20 cellular contexts compared by ENCODE assay signal in the genomic region with DNA sequence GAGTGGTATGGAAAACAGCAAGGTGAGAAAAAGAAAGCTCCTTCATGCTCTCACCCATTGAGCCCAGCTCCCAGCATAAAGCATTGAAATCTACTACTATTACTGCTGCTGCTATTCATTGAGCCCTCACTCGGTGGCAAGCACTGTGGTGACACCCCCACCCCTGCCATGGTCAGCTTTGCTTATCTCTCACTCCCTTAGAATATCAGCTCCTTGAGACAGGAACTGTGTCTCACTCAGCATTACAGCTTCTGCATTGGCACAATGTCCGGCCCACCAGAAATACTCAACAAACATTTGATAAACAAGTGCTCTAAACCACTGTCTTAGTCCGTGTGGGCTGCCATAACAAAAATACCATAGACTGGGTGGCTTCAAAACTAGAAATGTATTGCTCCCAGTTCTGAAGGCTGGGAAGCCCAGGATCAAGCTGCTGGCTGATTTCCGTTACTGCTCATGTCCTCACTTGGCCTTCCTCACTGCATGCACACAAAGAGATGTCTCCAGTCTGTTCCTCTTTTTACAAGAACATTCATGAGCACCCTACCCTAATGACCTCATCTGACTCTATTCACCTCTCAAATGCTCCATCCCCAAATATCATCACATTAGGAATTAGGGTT.
DNase-seq lines count a peak whose midpoint lies in the region; ATAC-seq and TF ChIP-seq lines count a peak whose summit lies in the region.
"Had no signal": no experiment of that assay in that cellular context is flagged by ENCODE, and none has a peak within 500 bp of the region (broad histone marks: within the 10 kb centered on the region; RNA-seq: fewer than 3 reads in every experiment).

No MANE protein-coding gene starts in this region.

- in situ Hi-C loops in KBM-7 (cut with MboI; ENCODE audit: low pct_unique_long_range_greater_than_20kb, low sequenced_read_pairs), result no loop called here

- DNase-seq in NCI-H2171 treated with DMSO at 0.1 percent for 48 hours (lab: John Stamatoyannopoulos, UW) (peak; percentile 9), NCI-H2171 (lab: John Stamatoyannopoulos, UW) (no peak), KBM-7 (peak; percentile 83), SKM-1 (lab: John Stamatoyannopoulos, UW; ENCODE audit: unreplicated experiment) (peak; percentile 95), islet precursor cell (peak; percentile 23), DMS153 (lab: John Stamatoyannopoulos, UW) (no peak)
- no peak for DNase-seq in central memory CD4-positive, alpha-beta T cell
- DNase-seq: activated CD4-positive, alpha-beta T cell treated with anti-CD3 and anti-CD28 coated beads, Interleukin-2, amount 10 ng/mL, durations not matched to agents 24 days and 14 days; activated naive CD4-positive, alpha-beta T cell treated with Interleukin-2 at 50 U/mL for 16 hours; cerebellar nuclear complex; dorsolateral prefrontal cortex; left cardiac atrium; mesenchymal stem cell; NCI-H1092; NCI-H1694 treated with DMSO at 0.1 percent for 48 hours; NCI-H526; stimulated activated naive CD4-positive, alpha-beta T cell; upper lobe of right lung; WERI-Rb-1 had no signal

- no peak for TF ChIP-seq POLR2A in GM18505 (IDR thresholded peaks at IDR 0.05; ENCODE audit: borderline replicate concordance, extremely low read depth, insufficient read depth, insufficient read length)

- ATAC-seq in GM18505 (IDR thresholded peaks at IDR 0.05; ENCODE audit: unreplicated experiment), result no peak

Comparison
In these comparisons a context has a peak if more than half of its experiments do, and no peak if none do; other contexts are left out.
1. DNase-seq: peak in NCI-H2171 treated with DMSO at 0.1 percent for 48 hours (single experiment), KBM-7 (single experiment), SKM-1 (single experiment) and islet precursor cell (single experiment); none in NCI-H2171 (single experiment), central memory CD4-positive, alpha-beta T cell (single experiment) and DMS153 (single experiment).